ENCODE assay signal across 8 cellular contexts in genomic region chr20:47848544-47848943, GRCh38.
DNase-seq lines count a peak whose midpoint lies in the region; ATAC-seq, FAIRE-seq and TF ChIP-seq lines count a peak whose summit lies in the region.
"Not testable (repeated sequence)": the region's sequence is repeated elsewhere in the genome, so short reads cannot be mapped to it uniquely, and the experiment has no call there.

No MANE protein-coding gene starts in this region.

- not testable (repeated sequence) for H4K20me1 ChIP-seq in BLaER1; mammary epithelial cell (ENCODE audit: insufficient read depth, low read length); endothelial cell of umbilical vein (replicated peaks; ENCODE audit: control insufficient read depth, extremely low read depth, insufficient read depth, low read length); neural cell (ENCODE audit: insufficient read depth)

- H2AFZ ChIP-seq in mammary epithelial cell (ENCODE audit: low read depth, low read length); endothelial cell of umbilical vein (ENCODE audit: low read depth, low read length); neural cell (ENCODE audit: low read depth, low read length): not testable (repeated sequence)

- ATAC-seq in Right ventricle myocardium superior (ENCODE audit: poor library complexity), result peak; percentile 55

- WGBS in mammary epithelial cell (ENCODE audit: low coverage, missing lambda C conversion rate), result 50% methylated on average over 4 of the region's 4 CpGs

- not testable (repeated sequence) for H3K27me3 ChIP-seq in BLaER1; mammary epithelial cell (ENCODE audit: insufficient read depth, low read length); endothelial cell of umbilical vein (ENCODE audit: control insufficient read depth in 2 of 2, insufficient read depth in 2 of 2, low read length in 2 of 2); neural cell (ENCODE audit: insufficient read depth, low read depth, low read length)

- FAIRE-seq in endothelial cell of umbilical vein (lab: Jason Lieb, UNC), result not testable (repeated sequence)

- CTCF ChIA-PET in RWPE1 (lab: Yijun Ruan, JAX), result not testable (repeated sequence)
- CTCF ChIA-PET in mammary epithelial cell (lab: Charles Lee; ENCODE audit: low non-redundant PET), result interaction anchor here (0.6 kb wide), 1 partner anchor 105 kb away, joined by 3 read pairs; no protein-coding TSS in a partner anchor
- CTCF ChIA-PET in endothelial cell of umbilical vein (lab: Charles Lee), result interaction anchor here (1.1 kb wide), 1 partner anchor 772 kb away, joined by 4 read pairs; no protein-coding TSS in a partner anchor

- in situ Hi-C loops in mammary epithelial cell (cut with MboI; ENCODE audit: low sequenced_read_pairs in 2 of 2), result not testable (repeated sequence)

- not testable (repeated sequence) for H3K36me3 ChIP-seq in BLaER1; mammary epithelial cell (ENCODE audit: insufficient read depth, low read length); endothelial cell of umbilical vein (ENCODE audit: control insufficient read depth in 2 of 2, extremely low read depth in 1 of 2, insufficient read depth in 2 of 2, low read length in 2 of 2); neural cell (ENCODE audit: insufficient read depth, low read length)

- TF ChIP-seq RAD21 in neural cell (conservative IDR thresholded peaks at IDR 0.05), result not testable (repeated sequence)

- H3K9me3 ChIP-seq in BLaER1; mammary epithelial cell (replicated peaks; ENCODE audit: insufficient read depth, low read length); endothelial cell of umbilical vein (replicated peaks; ENCODE audit: control insufficient read depth, insufficient read depth, low read length); neural cell (ENCODE audit: low read length): not testable (repeated sequence)

- intact Hi-C loops in mammary epithelial cell (cut with micrococcal nuclease), result not testable (repeated sequence)
- intact Hi-C loops in endothelial cell of umbilical vein (cut with micrococcal nuclease), result loop anchor here (1.0 to 10.0 kb wide), 2 partner anchors 46 to 49 kb away; no protein-coding TSS in a partner anchor
- intact Hi-C loops in Right ventricle myocardium superior (cut with DNase I), result loop anchor here (10.0 kb wide), 1 partner anchor 46 kb away; no protein-coding TSS in a partner anchor

- not testable (repeated sequence) for H3F3A ChIP-seq in neural cell (ENCODE audit: insufficient read depth, low read length, poor library complexity, severe bottlenecking)

- TF ChIP-seq EP300 in neural cell (conservative IDR thresholded peaks at IDR 0.05; ENCODE audit: poor library complexity, severe bottlenecking), result not testable (repeated sequence)

- not testable (repeated sequence) for H3K9me1 ChIP-seq in endothelial cell of umbilical vein (replicated peaks; ENCODE audit: control insufficient read depth, extremely low read depth, insufficient read depth, low read length)

- peak; percentile 61 for DNase-seq in M059J (ENCODE audit: low read depth)
- not testable (repeated sequence) for DNase-seq in RWPE1 (ENCODE audit: low spot score); Right ventricle myocardium superior
- DNase-seq in mammary epithelial cell, result peak; percentile 39
- DNase-seq in endothelial cell of umbilical vein (ENCODE audit: low read depth, low spot score), result peak; percentile 12
- peak; percentile 39 for DNase-seq in kidney tubule cell (ENCODE audit: low spot score)

- H3K4me2 ChIP-seq in BLaER1, result peak overlapping the region; percentile 62; the same call in 1 of the 2 replicates
- not testable (repeated sequence) for H3K4me2 ChIP-seq in mammary epithelial cell (ENCODE audit: insufficient read depth, low read depth, low read length); endothelial cell of umbilical vein (ENCODE audit: insufficient read depth, low read length); neural cell (ENCODE audit: low read length)

- H3K79me2 ChIP-seq in mammary epithelial cell (ENCODE audit: insufficient read depth, low read length); endothelial cell of umbilical vein (ENCODE audit: control insufficient read depth, insufficient read depth, low read length); neural cell (replicated peaks; ENCODE audit: insufficient read depth, low read length): not testable (repeated sequence)

- H3K4me1 ChIP-seq in BLaER1, result peaks cover 51% of the 10 kb centered on the region
- peaks cover 32% of the 10 kb centered on the region for H3K4me1 ChIP-seq in mammary epithelial cell (ENCODE audit: insufficient read depth, low read length)
- H3K4me1 ChIP-seq in endothelial cell of umbilical vein (ENCODE audit: control insufficient read depth, extremely low read depth, insufficient read depth, low read length), result not testable (repeated sequence)

- dilution Hi-C loops in mammary epithelial cell (cut with HindIII; ENCODE audit: low sequenced_read_pairs); endothelial cell of umbilical vein (cut with MboI; ENCODE audit: extremely low pct_ligation_motif_present, low sequenced_read_pairs): not testable (repeated sequence)

- H3K9ac ChIP-seq in BLaER1; mammary epithelial cell (ENCODE audit: insufficient read depth, low read length); endothelial cell of umbilical vein (replicated peaks; ENCODE audit: extremely low read depth, insufficient read depth, low read length); neural cell (ENCODE audit: low read length): not testable (repeated sequence)

- H3K27ac ChIP-seq in BLaER1; mammary epithelial cell (ENCODE audit: insufficient read depth, low read depth, low read length); endothelial cell of umbilical vein (ENCODE audit: insufficient read depth, low read depth, low read length): not testable (repeated sequence)
- H3K27ac ChIP-seq in RWPE1 (peak overlapping the region; percentile 100), neural cell (ENCODE audit: low read length) (peak overlapping the region; percentile 15)

- BruUV-seq in mammary epithelial cell (replicated peaks; lab: Mats Ljungman, UMichigan); endothelial cell of umbilical vein (replicated peaks; lab: Mats Ljungman, UMichigan): not testable (repeated sequence)

- H3K4me3 ChIP-seq in BLaER1; mammary epithelial cell (replicated peaks in 1 of 3; ENCODE audit: insufficient read depth in 1 of 3, low read depth in 2 of 3, low read length in 3 of 3); endothelial cell of umbilical vein (replicated peaks in 1 of 3; ENCODE audit: insufficient read depth in 1 of 3, low read depth in 1 of 3, low read length in 3 of 3): not testable (repeated sequence)
- H3K4me3 ChIP-seq in neural cell (ENCODE audit: low read length), result peak overlapping the region; percentile 1

- not testable (repeated sequence) for TF ChIP-seq CTCF in RWPE1 (conservative IDR thresholded peaks at IDR 0.05; ENCODE audit: low read depth); mammary epithelial cell (conservative IDR thresholded peaks at IDR 0.05 in 1 of 2, IDR thresholded peaks at IDR 0.05 in 1 of 2; ENCODE audit: extremely low read depth in 1 of 2, insufficient read depth in 1 of 2, low read depth in 1 of 2, low read length in 2 of 2); endothelial cell of umbilical vein (IDR thresholded peaks at IDR 0.05; ENCODE audit: extremely low read depth in 1 of 2, insufficient read depth in 1 of 2, low read depth in 1 of 2, low read length in 2 of 2); neural cell (IDR thresholded peaks at IDR 0.05; ENCODE audit: poor library complexity, severe bottlenecking)

- not testable (repeated sequence) for H3K9me2 ChIP-seq in neural cell (ENCODE audit: insufficient read depth, low read length)

- POLR2A ChIA-PET in RWPE1 (lab: Yijun Ruan, JAX; ENCODE audit: low non-redundant PET); endothelial cell of umbilical vein (lab: Charles Lee): not testable (repeated sequence)

- not testable (repeated sequence) for TF ChIP-seq POLR2A in endothelial cell of umbilical vein (IDR thresholded peaks at IDR 0.05; ENCODE audit: low read depth, low read length)

TF ChIP-seq in endothelial cell of umbilical vein, 7 proteins besides CTCF, POLR2A, EP300 and RAD21:
- TF ChIP-seq FOS (IDR thresholded peaks at IDR 0.05; ENCODE audit: borderline replicate concordance, insufficient read depth, low read length), result peak; percentile 21
